ENCODE assay signal across 8 cellular contexts in the genomic region with DNA sequence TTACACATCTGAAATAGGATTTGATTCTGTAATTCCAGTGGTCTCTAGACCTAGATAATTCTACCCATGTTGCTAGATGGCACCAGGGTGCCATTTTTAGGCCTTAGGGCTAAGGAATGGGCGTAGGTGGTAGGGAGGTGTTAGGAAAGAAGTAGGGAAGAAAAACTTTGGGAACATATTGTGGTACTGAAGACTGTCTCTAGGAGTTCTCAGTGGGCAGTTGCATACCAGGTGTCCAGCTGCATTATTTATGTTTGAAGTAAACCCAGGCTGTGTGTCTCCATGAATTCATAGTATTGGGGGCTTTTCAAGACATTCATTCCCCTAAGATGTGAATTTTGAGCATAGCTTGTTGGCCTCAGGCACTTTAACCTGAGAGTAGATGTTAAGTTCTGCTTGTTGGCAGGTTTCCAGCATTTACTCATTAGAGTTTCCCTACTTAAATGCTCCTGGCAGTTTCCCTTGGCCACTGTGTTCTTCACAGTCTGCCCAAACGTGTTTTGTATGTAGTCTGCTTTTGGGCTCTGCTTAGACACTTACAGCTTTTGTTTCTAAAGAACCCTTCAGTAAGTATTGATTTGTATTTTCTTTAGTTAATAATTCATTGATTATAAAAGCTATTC. TPM values are rescaled to one million over a fixed set of nuclear protein-coding genes. Genes with fewer than 3 reads are reported as not detected.
DNase-seq lines count a peak whose midpoint lies in the region; ATAC-seq, FAIRE-seq and TF ChIP-seq lines count a peak whose summit lies in the region.
"Had no signal": no experiment of that assay in that cellular context is flagged by ENCODE, and none has a peak within 500 bp of the region (broad histone marks: within the 10 kb centered on the region; RNA-seq: fewer than 3 reads in every experiment).

No MANE protein-coding gene starts in this region.

- H2AFZ ChIP-seq in PC-3 (ENCODE audit: low read length) (no peak overlapping the region), smooth muscle cell (ENCODE audit: low read depth) (no peak overlapping the region)

- no peaks in the 10 kb centered on the region for H3K9me2 ChIP-seq in PC-3 (replicated peaks; ENCODE audit: low read length)

- no peak for TF ChIP-seq CTCF in PC-3 (conservative IDR thresholded peaks at IDR 0.05; ENCODE audit: low read depth, low read length)
- no peak for TF ChIP-seq CTCF in smooth muscle cell (IDR thresholded peaks at IDR 0.05; ENCODE audit: borderline replicate concordance, insufficient read depth, poor library complexity, severe bottlenecking)

- H3K27me3 ChIP-seq in PC-3 (ENCODE audit: low read length) (no peaks in the 10 kb centered on the region), smooth muscle cell (ENCODE audit: low read depth) (no peaks in the 10 kb centered on the region)

- ATAC-seq in PC-3: peak; percentile 14; the same call in 1 of the 2 replicates

- no peak overlapping the region for H3K9ac ChIP-seq in PC-3 (ENCODE audit: low read length)
- no peak overlapping the region for H3K9ac ChIP-seq in smooth muscle cell (ENCODE audit: low read depth)

- peak; percentile 35 for DNase-seq in HTR-8/SVneo (ENCODE audit: insufficient read length, low spot score)
- peak; percentile 69 for DNase-seq in PC-3
- DNase-seq in fibroblast of peridontal ligament (ENCODE audit: extremely low read depth): peak; percentile 57
- DNase-seq in smooth muscle cell (lab: John Stamatoyannopoulos, UW; ENCODE audit: unreplicated experiment): no peak
- DNase-seq in GM12891 (ENCODE audit: insufficient read length, low spot score): no peak
- DNase-seq in NOMO-1 treated with DMSO at 0.1 percent for 48 hours (lab: John Stamatoyannopoulos, UW; ENCODE audit: unreplicated experiment): no peak
- DNase-seq in SHP77 treated with DMSO at 0.1 percent for 48 hours (lab: John Stamatoyannopoulos, UW): no peak

- H4K20me1 ChIP-seq in PC-3 (ENCODE audit: low read length) (no peaks in the 10 kb centered on the region), smooth muscle cell (ENCODE audit: low read depth) (no peaks in the 10 kb centered on the region)

- H3K79me2 ChIP-seq in PC-3 (ENCODE audit: low read length) (peaks cover 30% of the 10 kb centered on the region), smooth muscle cell (ENCODE audit: low read depth) (peaks cover 60% of the 10 kb centered on the region)

- FAIRE-seq in HTR-8/SVneo (lab: Jason Lieb, UNC) (no peak), GM12891 (lab: Jason Lieb, UNC) (no peak)

- POLR2A ChIA-PET in PC-3 (lab: Charles Lee; ENCODE audit: unreplicated experiment): interaction anchor here (0.5 kb wide), 1 partner anchor 64 kb away, joined by 4 read pairs; no protein-coding TSS in a partner anchor

- intact Hi-C loops in PC-3 (cut with micrococcal nuclease): no loop called here

- no peaks in the 10 kb centered on the region for H3K9me3 ChIP-seq in PC-3 (ENCODE audit: low read length)
- no peaks in the 10 kb centered on the region for H3K9me3 ChIP-seq in smooth muscle cell (replicated peaks; ENCODE audit: low read depth)

- H3K27ac ChIP-seq in PC-3 (ENCODE audit: low read length) (no peak overlapping the region), smooth muscle cell (ENCODE audit: low read depth) (peak overlapping the region; percentile 91)

- H3K36me3 ChIP-seq in PC-3 (ENCODE audit: low read depth, low read length) (no peaks in the 10 kb centered on the region), smooth muscle cell (ENCODE audit: low read depth) (no peaks in the 10 kb centered on the region)

- H3K4me1 ChIP-seq in PC-3 (ENCODE audit: insufficient read depth, low read length) (peaks cover 33% of the 10 kb centered on the region), smooth muscle cell (ENCODE audit: low read depth) (peaks cover 5% of the 10 kb centered on the region)

- H3F3A ChIP-seq in PC-3 (ENCODE audit: low read length, unreplicated experiment) (no peaks in the 10 kb centered on the region), smooth muscle cell (ENCODE audit: low read depth) (peaks cover 19% of the 10 kb centered on the region)

- CTCF ChIA-PET in PC-3 (lab: Charles Lee): interaction anchor here (0.6 to 0.7 kb wide), 2 partner anchors 35 to 186 kb away, joined by 3 read pairs; no protein-coding TSS in a partner anchor

- H3K4me3 ChIP-seq in PC-3 (ENCODE audit: low read length) (no peak overlapping the region), smooth muscle cell (no peak overlapping the region)

- TF ChIP-seq POLR2A in GM12891 (IDR thresholded peaks at IDR 0.05; ENCODE audit: low read depth, low read length): no peak

- peak overlapping the region; percentile 6; the same call in 1 of the 2 replicates for H3K4me2 ChIP-seq in PC-3 (ENCODE audit: low read length)
- no peak overlapping the region for H3K4me2 ChIP-seq in smooth muscle cell

- 62% methylated on average over 2 of the region's 2 CpGs for WGBS in smooth muscle cell (ENCODE audit: low lambda C conversion rate)

- no TSS peak for BruUV-seq in PC-3 (replicated peaks; lab: Mats Ljungman, UMichigan)

TF ChIP-seq in GM12891, 5 proteins besides CTCF, POLR2A, EP300 and RAD21:
- TF ChIP-seq POLR2AphosphoS5 (IDR thresholded peaks at IDR 0.05; ENCODE audit: low read depth, low read length): no peak
- no peak for TF ChIP-seq POU2F2 (IDR thresholded peaks at IDR 0.05; ENCODE audit: low read depth, low read length)

RNA-seq across cellular contexts. Expression of a gene that starts 31.5 kb away (rescaled TPM):
- total RNA-seq in PC-3 (2014; rRNA removed) (306 and 345 TPM in 2 replicates), smooth muscle cell (236 and 280 TPM in 2 replicates)
- polyA plus RNA-seq in smooth muscle cell: 151 and 171 TPM in 2 replicates
- 193 TPM for polyA plus RNA-seq in GM12891 (2012; ENCODE audit: low read depth, missing spikeins)

RNA-seq across cellular contexts. Expression of a gene that starts 57.0 kb away (rescaled TPM):
- not detected in 2 replicates for total RNA-seq in PC-3 (2014; rRNA removed)
- not detected in 2 replicates for total RNA-seq in smooth muscle cell
- polyA plus RNA-seq in smooth muscle cell: not detected in 2 replicates
- not detected for polyA plus RNA-seq in GM12891 (2012; ENCODE audit: low read depth, missing spikeins)
- total RNA-seq: kidney epithelial cell had no signal

Comparison
In these comparisons a context has a peak if more than half of its experiments do, and no peak if none do; other contexts are left out.
1. DNase-seq: peak in HTR-8/SVneo (single experiment), PC-3 (single experiment) and fibroblast of peridontal ligament (single experiment); none in smooth muscle cell (single experiment), GM12891 (single experiment), NOMO-1 treated with DMSO at 0.1 percent for 48 hours (single experiment) and SHP77 treated with DMSO at 0.1 percent for 48 hours (single experiment).